ENCODE assay signal across 8 cellular contexts in the genomic region with DNA sequence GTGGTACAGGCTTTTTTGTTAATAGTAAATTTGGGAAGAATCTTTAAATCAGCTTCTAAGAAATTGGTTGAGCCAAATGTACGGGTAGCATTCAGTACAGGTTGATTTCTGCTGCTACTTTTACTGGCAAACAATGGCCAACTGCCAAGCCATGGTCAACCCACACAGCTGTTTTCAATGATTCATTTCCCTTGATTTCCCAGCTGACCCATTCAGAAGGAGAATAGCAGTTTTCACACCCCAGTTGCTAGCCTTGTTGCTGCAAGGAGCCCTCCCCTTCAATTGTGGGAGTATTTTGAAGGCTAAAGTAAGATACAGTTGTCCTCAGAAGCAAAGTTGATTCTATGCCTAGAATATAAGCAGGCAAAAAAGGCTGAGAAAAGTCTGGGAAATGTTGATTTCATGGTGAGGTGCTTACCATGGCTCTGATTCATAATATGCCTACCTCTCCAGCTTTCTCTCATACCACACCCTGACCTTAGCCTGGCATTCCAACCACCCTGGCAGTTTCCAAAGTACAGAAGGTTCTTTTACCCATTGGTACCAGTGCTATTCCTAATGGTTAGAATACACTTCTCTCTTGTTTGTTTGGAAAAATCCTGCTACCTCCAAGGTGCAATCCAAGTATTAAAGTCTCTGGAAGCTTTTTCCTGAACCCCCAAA.
A peak's percentile ranks its signal among the peaks of the same experiment; 100 is the strongest.
DNase-seq lines count a peak whose midpoint lies in the region; ATAC-seq lines count a peak whose summit lies in the region.

No MANE protein-coding gene starts in this region.

- DNase-seq in EH (ENCODE audit: low read depth), result peak; percentile 88
- DNase-seq in NCI-H2196 treated with DMSO at 0.1 percent for 48 hours (lab: John Stamatoyannopoulos, UW; ENCODE audit: unreplicated experiment), result peak; percentile 2
- DNase-seq in dedifferentiated amniotic fluid mesenchymal stem cell (ENCODE audit: extremely low spot score), result peak; percentile 60
- DNase-seq in mucosa of gallbladder (ENCODE audit: low spot score), result peak; percentile 65
- no peak for DNase-seq in activated CD4-positive, CD25-positive, alpha-beta regulatory T cell (lab: John Stamatoyannopoulos, UW)

- ATAC-seq in HG03175 (IDR thresholded peaks at IDR 0.05; ENCODE audit: unreplicated experiment), result no peak
- ATAC-seq in GM18909 (IDR thresholded peaks at IDR 0.05; ENCODE audit: poor library complexity, unreplicated experiment), result no peak
- ATAC-seq in HG03432 (IDR thresholded peaks at IDR 0.05; ENCODE audit: unreplicated experiment), result no peak

Comparison
In these comparisons a context has a peak if more than half of its experiments do, and no peak if none do; other contexts are left out.
1. DNase-seq: peak in EH (single experiment), NCI-H2196 treated with DMSO at 0.1 percent for 48 hours (single experiment), dedifferentiated amniotic fluid mesenchymal stem cell (single experiment) and mucosa of gallbladder (single experiment); none in activated CD4-positive, CD25-positive, alpha-beta regulatory T cell (0 of 4).